ENCODE assay signal across 16 cellular contexts in genomic region chr12:31246470-31246850, GRCh38.
DNase-seq lines count a peak whose midpoint lies in the region; FAIRE-seq and TF ChIP-seq lines count a peak whose summit lies in the region.
"Had no signal": no experiment of that assay in that cellular context is flagged by ENCODE, and none has a peak within 500 bp of the region (broad histone marks: within the 10 kb centered on the region; RNA-seq: fewer than 3 reads in every experiment).

No MANE protein-coding gene starts in this region.

- DNase-seq in LHCN-M2 (ENCODE audit: low read depth): peak; percentile 52
- peak; percentile 35 to 83 for DNase-seq in T47D (ENCODE audit: low read depth in 1 of 2, low spot score in 1 of 2)
- DNase-seq in islet precursor cell: peak; percentile 87
- no peak for DNase-seq in type B pancreatic cell (ENCODE audit: extremely low spot score, unreplicated experiment)
- DNase-seq in small intestine: no peak
- DNase-seq in AG08396 (ENCODE audit: low spot score): no peak
- DNase-seq in NCI-H1105 (lab: John Stamatoyannopoulos, UW): no peak
- DNase-seq: activated gamma-delta T cell; anterior cingulate cortex; DMS79 treated with DMSO at 0.1 percent for 48 hours; naive thymus-derived CD4-positive, alpha-beta T cell; NCI-H2081 treated with DMSO at 0.1 percent for 48 hours had no signal

- no peak overlapping the region for H3K27ac ChIP-seq in small intestine (ENCODE audit: low read depth in 1 of 2, low read length in 1 of 2)
- H3K27ac ChIP-seq: BLaER1 treated with 17β-estradiol and CSF1 and Interleukin-3, amounts not matched to agents 10 nM and 100 nM; coronary artery had no signal

- no peak for FAIRE-seq in small intestine (lab: Jason Lieb, UNC)
- FAIRE-seq: H54 had no signal

- no peaks in the 10 kb centered on the region for H3K36me3 Mint-ChIP-seq in type B pancreatic cell
- H3K36me3 Mint-ChIP-seq: naive thymus-derived CD4-positive, alpha-beta T cell had no signal

- no peaks in the 10 kb centered on the region for H3K36me3 ChIP-seq in small intestine (ENCODE audit: control insufficient read depth in 2 of 2, insufficient read depth in 2 of 2, low read length in 2 of 2)
- H3K36me3 ChIP-seq: BLaER1 treated with 17β-estradiol and CSF1 and Interleukin-3, amounts not matched to agents 10 nM and 100 nM had no signal

- no peak overlapping the region for H3K4me3 ChIP-seq in small intestine (ENCODE audit: low read depth in 1 of 2, low read length in 2 of 2)
- H3K4me3 ChIP-seq: BLaER1 treated with 17β-estradiol and CSF1 and Interleukin-3, amounts not matched to agents 10 nM and 100 nM; coronary artery had no signal

- no peaks in the 10 kb centered on the region for H3K4me1 ChIP-seq in small intestine (ENCODE audit: control insufficient read depth in 2 of 2, insufficient read depth in 1 of 2, low read depth in 1 of 2, low read length in 1 of 2)

- H3K4me3 Mint-ChIP-seq in type B pancreatic cell: peak overlapping the region; percentile 10
- H3K4me3 Mint-ChIP-seq: naive thymus-derived CD4-positive, alpha-beta T cell; T-helper 1 cell treated with Interleukin-12 subunit alpha and Interleukin-12 subunit beta and Interleukin-4 antibody, amounts not matched to agents 30 μg/mL and 1 μg/mL, for 36 hours had no signal

- H3K9me3 Mint-ChIP-seq in type B pancreatic cell: no peaks in the 10 kb centered on the region
- H3K9me3 Mint-ChIP-seq: naive thymus-derived CD4-positive, alpha-beta T cell; T-helper 1 cell treated with Interleukin-12 subunit alpha and Interleukin-12 subunit beta and Interleukin-4 antibody, amounts not matched to agents 30 μg/mL and 1 μg/mL, for 36 hours had no signal

- no peaks in the 10 kb centered on the region for H3K27me3 ChIP-seq in small intestine (ENCODE audit: control insufficient read depth in 2 of 2, insufficient read depth in 2 of 2, low read length in 2 of 2)
- H3K27me3 ChIP-seq: BLaER1 treated with 17β-estradiol and CSF1 and Interleukin-3, amounts not matched to agents 10 nM and 100 nM had no signal

- H3K27ac Mint-ChIP-seq in type B pancreatic cell: peak overlapping the region; percentile 71
- H3K27ac Mint-ChIP-seq: T-helper 1 cell treated with Interleukin-12 subunit alpha and Interleukin-12 subunit beta and Interleukin-4 antibody, amounts not matched to agents 30 μg/mL and 1 μg/mL, for 36 hours had no signal

- peaks cover 16% of the 10 kb centered on the region for H3K27me3 Mint-ChIP-seq in type B pancreatic cell

- TF ChIP-seq CTCF in type B pancreatic cell (conservative IDR thresholded peaks at IDR 0.05): no peak

- in situ Hi-C loops in T47D (cut with HindIII; ENCODE audit: low pct_unique_long_range_greater_than_20kb, low sequenced_read_pairs): no loop called here

- 76 to 89% (median 84%) methylated on average over 10 of the region's 10 CpGs for WGBS in small intestine, 3 donors

- no peaks in the 10 kb centered on the region for H3K4me1 Mint-ChIP-seq in type B pancreatic cell (ENCODE audit: unreplicated experiment)
- H3K4me1 Mint-ChIP-seq: naive thymus-derived CD4-positive, alpha-beta T cell had no signal

- no peaks in the 10 kb centered on the region for H3K9me3 ChIP-seq in small intestine (ENCODE audit: control insufficient read depth, low read depth)
- H3K9me3 ChIP-seq: BLaER1 treated with 17β-estradiol and CSF1 and Interleukin-3, amounts not matched to agents 10 nM and 100 nM had no signal

Comparison
In these comparisons a context has a peak if more than half of its experiments do, and no peak if none do; other contexts are left out.
1. DNase-seq: peak in LHCN-M2 (single experiment), T47D (2 of 2) and islet precursor cell (single experiment); none in type B pancreatic cell (single experiment), small intestine (single experiment), AG08396 (single experiment) and NCI-H1105 (single experiment).